8 cellular contexts compared by ENCODE assay signal in the genomic region with DNA sequence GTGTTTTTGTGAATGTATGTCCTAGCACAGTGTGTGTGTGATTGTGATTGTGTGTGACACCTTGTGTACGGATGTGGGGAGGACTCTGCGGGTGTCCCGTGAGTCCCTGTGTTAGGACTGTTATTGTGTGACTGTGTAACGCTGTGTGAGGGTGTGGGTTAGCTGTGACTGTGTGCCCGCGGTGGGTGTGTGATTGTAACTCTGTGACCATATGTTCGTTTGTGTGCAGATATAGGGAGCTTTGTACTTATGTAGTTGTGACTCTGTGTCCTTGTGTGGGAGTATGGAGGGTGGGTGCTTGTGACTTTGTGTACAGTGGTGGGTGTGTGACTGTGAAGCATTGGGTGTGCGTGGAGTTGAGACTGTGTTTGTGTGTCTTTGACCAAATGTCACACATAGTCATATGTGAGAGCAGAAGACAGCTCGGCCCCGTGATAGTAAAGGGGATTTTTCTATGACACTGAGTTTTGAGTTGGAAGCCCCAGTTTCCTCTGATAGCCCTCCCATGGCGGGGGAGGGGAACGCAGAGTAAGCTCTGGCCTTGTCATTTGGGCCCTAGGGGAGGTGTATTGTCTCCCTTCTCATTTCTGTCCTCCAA. TPM values are rescaled to one million over a fixed set of nuclear protein-coding genes. Genes with fewer than 3 reads are reported as not detected.
A peak's percentile ranks its signal among the peaks of the same experiment; 100 is the strongest.
DNase-seq lines count a peak whose midpoint lies in the region; ATAC-seq and TF ChIP-seq lines count a peak whose summit lies in the region.

No MANE protein-coding gene starts in this region.

- H3K27me3 ChIP-seq in NT2/D1 (ENCODE audit: insufficient read depth, insufficient read length) (no peaks in the 10 kb centered on the region), breast epithelium (no peaks in the 10 kb centered on the region), lower lobe of right lung (ENCODE audit: low read depth) (no peaks in the 10 kb centered on the region)

- H3K4me1 ChIP-seq in NT2/D1 (ENCODE audit: insufficient read depth, insufficient read length) = no peaks in the 10 kb centered on the region
- H3K4me1 ChIP-seq in breast epithelium = peaks cover 0 to 10% of the 10 kb centered on the region in 2 donors
- H3K4me1 ChIP-seq in lower lobe of right lung = peaks cover 19% of the 10 kb centered on the region

- H3K27ac ChIP-seq in breast epithelium (peak overlapping the region; percentile 97), lower lobe of right lung (peak overlapping the region; percentile 91)

- no peak for TF ChIP-seq CTCF in breast epithelium (IDR thresholded peaks at IDR 0.05)
- no peak for TF ChIP-seq CTCF in lower lobe of right lung (IDR thresholded peaks at IDR 0.05)

- ATAC-seq in GM21717 (IDR thresholded peaks at IDR 0.05; ENCODE audit: unreplicated experiment) = peak; percentile 15
- ATAC-seq in lower lobe of right lung = peak; percentile 16 to 40

- H3K9me3 ChIP-seq in NT2/D1 (ENCODE audit: insufficient read depth, low read length) = peaks cover 11% of the 10 kb centered on the region; the same call in 1 of the 2 replicates
- H3K9me3 ChIP-seq in breast epithelium = peaks cover 42 to 67% of the 10 kb centered on the region in 2 donors
- peaks cover 61% of the 10 kb centered on the region for H3K9me3 ChIP-seq in lower lobe of right lung

- no peak for TF ChIP-seq POLR2A in breast epithelium (IDR thresholded peaks at IDR 0.05)

- peaks cover 19% of the 10 kb centered on the region for H3K36me3 ChIP-seq in NT2/D1 (ENCODE audit: insufficient read depth, insufficient read length, low read length)
- peaks cover 7% of the 10 kb centered on the region for H3K36me3 ChIP-seq in breast epithelium
- peaks cover 6% of the 10 kb centered on the region for H3K36me3 ChIP-seq in lower lobe of right lung

- intact Hi-C loops in breast epithelium (cut with DNase I; ENCODE audit: low total_unique reads) = no loop called here
- intact Hi-C loops in lower lobe of right lung (cut with DNase I) = no loop called here

- peak overlapping the region; percentile 85 for H3K4me3 ChIP-seq in GM08714 (ENCODE audit: low read length)
- peak overlapping the region; percentile 73 for H3K4me3 ChIP-seq in NT2/D1 (ENCODE audit: insufficient read length, low read depth)
- H3K4me3 ChIP-seq in breast epithelium = peak overlapping the region; percentile 69 to 79 (median 78)
- H3K4me3 ChIP-seq in lower lobe of right lung = peak overlapping the region; percentile 77

- DNase-seq in NT2/D1 (ENCODE audit: low read depth, low spot score) = no peak
- DNase-seq in breast epithelium (ENCODE audit: low spot score in 2 of 2) = no peak
- no peak for DNase-seq in lower lobe of right lung
- DNase-seq in stimulated activated CD8-positive, alpha-beta memory T cell treated with anti-CD3 and anti-CD28 coated beads, Interleukin-7, amount 100 ng/mL, for 4 hours (ENCODE audit: low read depth in 2 of 2) = peak; percentile 6 to 9
- DNase-seq in SIG-M5 (lab: John Stamatoyannopoulos, UW) = no peak
- DNase-seq in NCI-H2227 treated with DMSO at 0.1 percent for 48 hours (lab: John Stamatoyannopoulos, UW) = no peak

- peak overlapping the region; percentile 62 for H3K9ac ChIP-seq in NT2/D1 (ENCODE audit: insufficient read length, low read depth)

RNA-seq across cellular contexts. Expression of a gene that starts 0.9 kb away (rescaled TPM):
- total RNA-seq in breast epithelium = 10 to 100 TPM in 2 of 3 donors, 1 to 10 TPM in 1; 9.1 to 35.6 (median 22.0) TPM
- total RNA-seq in lower lobe of right lung = 12.5 TPM

RNA-seq across cellular contexts. Expression of a gene that starts 39.7 kb away (rescaled TPM):
- total RNA-seq in breast epithelium = 10 to 100 TPM; 10.2 to 14.7 (median 11.4) TPM
- total RNA-seq in lower lobe of right lung = 11.3 TPM

RNA-seq across cellular contexts. Expression of a gene that starts 44.1 kb away (rescaled TPM):
- total RNA-seq in breast epithelium = 10 to 100 TPM in 2 of 3 donors, 1 to 10 TPM in 1; 8.2 to 20.3 (median 14.7) TPM
- total RNA-seq in lower lobe of right lung = 10.6 TPM

Comparison
In these comparisons a context has a peak if more than half of its experiments do, and no peak if none do; other contexts are left out.
1. DNase-seq: peak in stimulated activated CD8-positive, alpha-beta memory T cell treated with anti-CD3 and anti-CD28 coated beads, Interleukin-7, amount 100 ng/mL, for 4 hours (2 of 2); none in NT2/D1 (single experiment), breast epithelium (0 of 2), lower lobe of right lung (single experiment), SIG-M5 (single experiment) and NCI-H2227 treated with DMSO at 0.1 percent for 48 hours (single experiment).
2. Peak in every context shown above with its lines, with median percentiles within 50 percentile points of each other: H3K4me3 ChIP-seq.